13 cellular contexts compared by ENCODE assay signal in genomic region chr6:169158182-169158573, GRCh38.
A peak's percentile ranks its signal among the peaks of the same experiment; 100 is the strongest.
DNase-seq lines count a peak whose midpoint lies in the region; ATAC-seq and TF ChIP-seq lines count a peak whose summit lies in the region.
"Had no signal": no experiment of that assay in that cellular context is flagged by ENCODE, and none has a peak within 500 bp of the region (broad histone marks: within the 10 kb centered on the region; RNA-seq: fewer than 3 reads in every experiment).

No MANE protein-coding gene starts in this region.

- H3K4me1 ChIP-seq in mammary epithelial cell (ENCODE audit: insufficient read depth, low read length) (peaks cover 12% of the 10 kb centered on the region), psoas muscle (no peaks in the 10 kb centered on the region)
- H3K4me1 ChIP-seq: BE2C had no signal

- H3K79me2 ChIP-seq in mammary epithelial cell (ENCODE audit: insufficient read depth, low read length) = no peaks in the 10 kb centered on the region

- DNase-seq in Daoy (ENCODE audit: low read depth) (peak; percentile 56), mammary epithelial cell (no peak), hepatic stellate cell (ENCODE audit: low spot score) (peak; percentile 60), psoas muscle (peak; percentile 55 to 64)
- DNase-seq in activated T-helper 1 cell treated with anti-CD3 and anti-CD28 coated beads, Interleukin-12 subunit alpha, Interleukin-12 subunit beta, Interleukin-2, Interleukin-4 antibody, amounts not matched to agents 30 ng/mL and 10 ng/mL and 1 ng/mL, durations not matched to agents 14 hours and 24 hours and 36 hours (ENCODE audit: low spot score) = no peak
- DNase-seq in activated CD4-positive, alpha-beta T cell treated with anti-CD3 and anti-CD28 coated beads, Interleukin-2, amount 50 U/mL, for 4 hours = no peak
- DNase-seq: activated naive CD4-positive, alpha-beta T cell; BE2C; effector CD4-positive, alpha-beta T cell; HCEC 1CT; KG1 had no signal

- H3K4me1 Mint-ChIP-seq in activated T-helper 1 cell treated with anti-CD3 and anti-CD28 coated beads, Interleukin-12 subunit alpha, Interleukin-12 subunit beta, Interleukin-2, Interleukin-4 antibody, amounts not matched to agents 30 ng/mL and 10 ng/mL and 1 ng/mL, durations not matched to agents 14 hours and 24 hours and 36 hours (ENCODE audit: low read depth) = no peaks in the 10 kb centered on the region

- intact Hi-C loops in mammary epithelial cell (cut with micrococcal nuclease) (no loop called here), psoas muscle (cut with DNase I) (no loop called here)
- intact Hi-C loops in activated T-helper 1 cell treated with anti-CD3 and anti-CD28 coated beads, Interleukin-12 subunit alpha, Interleukin-12 subunit beta, Interleukin-2, Interleukin-4 antibody, amounts not matched to agents 30 ng/mL and 10 ng/mL and 1 ng/mL, durations not matched to agents 14 hours and 24 hours and 36 hours (cut with micrococcal nuclease) = no loop called here

- H4K20me1 ChIP-seq in mammary epithelial cell (ENCODE audit: insufficient read depth, low read length) = no peaks in the 10 kb centered on the region

- BruUV-seq in mammary epithelial cell (replicated peaks; lab: Mats Ljungman, UMichigan) = no TSS peak

- no peaks in the 10 kb centered on the region for H3K36me3 Mint-ChIP-seq in activated T-helper 1 cell treated with anti-CD3 and anti-CD28 coated beads, Interleukin-12 subunit alpha, Interleukin-12 subunit beta, Interleukin-2, Interleukin-4 antibody, amounts not matched to agents 30 ng/mL and 10 ng/mL and 1 ng/mL, durations not matched to agents 14 hours and 24 hours and 36 hours (ENCODE audit: low read depth)

- TF ChIP-seq CTCF in mammary epithelial cell (conservative IDR thresholded peaks at IDR 0.05 in 1 of 2, IDR thresholded peaks at IDR 0.05 in 1 of 2; ENCODE audit: extremely low read depth in 1 of 2, insufficient read depth in 1 of 2, low read depth in 1 of 2, low read length in 2 of 2) (no peak), psoas muscle (IDR thresholded peaks at IDR 0.05) (no peak)

- H3K4me3 ChIP-seq in mammary epithelial cell (replicated peaks in 1 of 3; ENCODE audit: insufficient read depth in 1 of 3, low read depth in 2 of 3, low read length in 3 of 3) (no peak overlapping the region), psoas muscle (no peak overlapping the region)

- dilution Hi-C loops in mammary epithelial cell (cut with HindIII; ENCODE audit: low sequenced_read_pairs) = no loop called here

- no peaks in the 10 kb centered on the region for H3K27me3 Mint-ChIP-seq in activated T-helper 1 cell treated with anti-CD3 and anti-CD28 coated beads, Interleukin-12 subunit alpha, Interleukin-12 subunit beta, Interleukin-2, Interleukin-4 antibody, amounts not matched to agents 30 ng/mL and 10 ng/mL and 1 ng/mL, durations not matched to agents 14 hours and 24 hours and 36 hours (ENCODE audit: insufficient read depth)

- H3K9ac ChIP-seq in mammary epithelial cell (ENCODE audit: insufficient read depth, low read length) = no peak overlapping the region

- ATAC-seq in psoas muscle = peak in 1 of 4 donors; percentile 44
- no peak for ATAC-seq in GM21786 (IDR thresholded peaks at IDR 0.05; ENCODE audit: unreplicated experiment)
- ATAC-seq in GM19324 (IDR thresholded peaks at IDR 0.05; ENCODE audit: low FRiP score, unreplicated experiment) = no peak

- H3K36me3 ChIP-seq in mammary epithelial cell (ENCODE audit: insufficient read depth, low read length) = no peaks in the 10 kb centered on the region
- H3K36me3 ChIP-seq in psoas muscle (ENCODE audit: insufficient read depth in 1 of 2, low read depth in 1 of 2) = no peaks in the 10 kb centered on the region
- H3K36me3 ChIP-seq: BE2C had no signal

- H3K9me3 ChIP-seq in mammary epithelial cell (replicated peaks; ENCODE audit: insufficient read depth, low read length) (no peaks in the 10 kb centered on the region), psoas muscle (no peaks in the 10 kb centered on the region)
- H3K9me3 ChIP-seq: BE2C had no signal

- no peaks in the 10 kb centered on the region for H3K9me3 Mint-ChIP-seq in activated T-helper 1 cell treated with anti-CD3 and anti-CD28 coated beads, Interleukin-12 subunit alpha, Interleukin-12 subunit beta, Interleukin-2, Interleukin-4 antibody, amounts not matched to agents 30 ng/mL and 10 ng/mL and 1 ng/mL, durations not matched to agents 14 hours and 24 hours and 36 hours

- no peak overlapping the region for H3K27ac ChIP-seq in mammary epithelial cell (ENCODE audit: insufficient read depth, low read depth, low read length)
- no peak overlapping the region for H3K27ac ChIP-seq in psoas muscle

- peak overlapping the region; percentile 51 for H2AFZ ChIP-seq in mammary epithelial cell (ENCODE audit: low read depth, low read length)

- no peak overlapping the region for H3K4me3 Mint-ChIP-seq in activated T-helper 1 cell treated with anti-CD3 and anti-CD28 coated beads, Interleukin-12 subunit alpha, Interleukin-12 subunit beta, Interleukin-2, Interleukin-4 antibody, amounts not matched to agents 30 ng/mL and 10 ng/mL and 1 ng/mL, durations not matched to agents 14 hours and 24 hours and 36 hours

- H3K27me3 ChIP-seq in mammary epithelial cell (ENCODE audit: insufficient read depth, low read length) (no peaks in the 10 kb centered on the region), psoas muscle (ENCODE audit: insufficient read depth in 3 of 3, low read length in 2 of 3) (peaks cover 0 to 4% (median 0%) of the 10 kb centered on the region in 3 donors)
- H3K27me3 ChIP-seq: BE2C had no signal

- CTCF ChIA-PET in mammary epithelial cell (lab: Charles Lee; ENCODE audit: low non-redundant PET) = no interaction called here

- no peak overlapping the region for H3K27ac Mint-ChIP-seq in activated T-helper 1 cell treated with anti-CD3 and anti-CD28 coated beads, Interleukin-12 subunit alpha, Interleukin-12 subunit beta, Interleukin-2, Interleukin-4 antibody, amounts not matched to agents 30 ng/mL and 10 ng/mL and 1 ng/mL, durations not matched to agents 14 hours and 24 hours and 36 hours

- WGBS in mammary epithelial cell (ENCODE audit: low coverage, missing lambda C conversion rate) = 30% methylated on average over 10 of the region's 10 CpGs
- whole genome bisulfite sequencing in psoas muscle, 3 donors = 14 to 27% (median 15%) methylated on average over 10 of the region's 10 CpGs

- no peak overlapping the region for H3K4me2 ChIP-seq in mammary epithelial cell (ENCODE audit: insufficient read depth, low read depth, low read length)

- in situ Hi-C loops in mammary epithelial cell (cut with MboI; ENCODE audit: low sequenced_read_pairs in 2 of 2) = no loop called here

Comparison
In these comparisons a context has a peak if more than half of its experiments do, and no peak if none do; other contexts are left out.
1. DNase-seq: peak in Daoy (single experiment), hepatic stellate cell (single experiment) and psoas muscle (2 of 2); none in mammary epithelial cell (single experiment), activated T-helper 1 cell treated with anti-CD3 and anti-CD28 coated beads, Interleukin-12 subunit alpha, Interleukin-12 subunit beta, Interleukin-2, Interleukin-4 antibody, amounts not matched to agents 30 ng/mL and 10 ng/mL and 1 ng/mL, durations not matched to agents 14 hours and 24 hours and 36 hours (single experiment) and activated CD4-positive, alpha-beta T cell treated with anti-CD3 and anti-CD28 coated beads, Interleukin-2, amount 50 U/mL, for 4 hours (0 of 2).